Comparison of ENCODE assay signal across 21 cellular contexts in genomic region chr1:218207194-218207593, GRCh38.
"Had no signal": no experiment of that assay in that cellular context is flagged by ENCODE, and none has a peak within 500 bp of the region (broad histone marks: within the 10 kb centered on the region; RNA-seq: fewer than 3 reads in every experiment).

No MANE protein-coding gene starts in this region.

- DNase-seq: activated CD4-positive, alpha-beta T cell treated with anti-CD3 and anti-CD28 coated beads for 36 hours; activated CD4-positive, CD25-positive, alpha-beta regulatory T cell; activated effector memory CD4-positive, alpha-beta T cell treated with Interleukin-2 at 50 U/mL for 16 hours; activated naive CD4-positive, alpha-beta T cell treated with Interleukin-2 at 50 U/mL for 16 hours; aorta; body of pancreas; dermis blood vessel endothelial cell; effector CD4-positive, alpha-beta T cell; foreskin fibroblast; heart left ventricle; hypothalamus; midbrain; naive thymus-derived CD4-positive, alpha-beta T cell; ovary; right lobe of liver; stimulated activated CD4-positive, alpha-beta T cell treated with anti-CD3 and anti-CD28 coated beads, Interleukin-2, amount 100 ng/mL, for 48 hours; stimulated activated naive CD4-positive, alpha-beta T cell treated with Interleukin-2 at 50 U/mL for 16 hours; testis; transverse colon had no signal

- ATAC-seq: activated CD4-positive, alpha-beta T cell treated with anti-CD3 and anti-CD28 coated beads for 36 hours; body of pancreas; heart left ventricle; naive thymus-derived CD4-positive, alpha-beta T cell; right lobe of liver had no signal

- FAIRE-seq: colon, endometrium had no signal
